ENCODE assay signal across 1 cellular context in the genomic region with DNA sequence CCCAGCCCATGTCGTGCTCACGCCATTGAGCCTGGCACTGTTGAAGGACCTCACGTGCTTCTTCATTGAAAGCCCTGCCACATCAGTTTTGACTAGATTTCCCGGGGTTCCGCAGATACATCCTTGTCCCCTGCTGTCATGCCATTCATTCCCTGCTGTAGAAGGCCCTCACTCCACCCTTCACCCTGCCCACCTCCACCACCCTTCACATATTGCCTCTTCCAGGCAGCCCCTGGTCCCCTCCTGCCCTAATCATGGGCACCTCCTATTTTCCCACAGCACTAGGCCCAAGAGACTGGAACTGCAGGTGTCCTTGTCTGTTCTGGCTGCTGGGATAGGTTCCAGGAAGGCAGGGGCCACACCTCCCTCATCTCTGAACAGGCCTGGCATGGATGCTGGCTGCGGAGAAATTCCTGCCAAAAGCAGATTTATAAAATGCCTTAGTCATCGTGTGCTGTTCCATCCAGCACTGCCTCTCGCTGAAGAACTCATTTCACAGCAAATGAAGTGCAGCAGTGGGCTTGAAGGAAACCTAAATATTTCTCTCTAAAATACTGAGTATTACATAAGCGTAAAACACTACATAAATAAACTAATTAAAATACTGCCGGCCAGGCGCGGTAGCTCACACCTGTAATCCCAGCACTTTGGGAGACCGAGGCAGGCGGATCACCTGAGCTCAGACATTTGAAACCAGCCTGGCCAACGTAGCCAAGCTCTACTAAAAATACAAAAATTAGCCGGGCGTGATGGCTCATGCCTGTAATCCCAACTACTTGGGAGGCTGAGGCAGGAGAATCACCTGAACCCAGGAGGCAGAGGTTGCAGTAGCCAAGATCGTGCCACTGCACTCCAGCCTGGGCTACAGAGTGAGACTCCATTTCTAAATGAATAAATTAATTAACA.
TF ChIP-seq lines count a peak whose summit lies in the region.

No MANE protein-coding gene starts in this region.

TF ChIP-seq in A549, 52 proteins besides CTCF, POLR2A, EP300 and RAD21:
- TF ChIP-seq MAFK (IDR thresholded peaks at IDR 0.05; ENCODE audit: partially characterized antibody): peak; percentile 85
- no peak for TF ChIP-seq HEYL (CRISPR knock-in tag; IDR thresholded peaks at IDR 0.05)
- peak; percentile 55 for TF ChIP-seq NFE2L2 (conservative IDR thresholded peaks at IDR 0.05; ENCODE audit: low read length)
